ENCODE assay signal across 8 cellular contexts in the genomic region with DNA sequence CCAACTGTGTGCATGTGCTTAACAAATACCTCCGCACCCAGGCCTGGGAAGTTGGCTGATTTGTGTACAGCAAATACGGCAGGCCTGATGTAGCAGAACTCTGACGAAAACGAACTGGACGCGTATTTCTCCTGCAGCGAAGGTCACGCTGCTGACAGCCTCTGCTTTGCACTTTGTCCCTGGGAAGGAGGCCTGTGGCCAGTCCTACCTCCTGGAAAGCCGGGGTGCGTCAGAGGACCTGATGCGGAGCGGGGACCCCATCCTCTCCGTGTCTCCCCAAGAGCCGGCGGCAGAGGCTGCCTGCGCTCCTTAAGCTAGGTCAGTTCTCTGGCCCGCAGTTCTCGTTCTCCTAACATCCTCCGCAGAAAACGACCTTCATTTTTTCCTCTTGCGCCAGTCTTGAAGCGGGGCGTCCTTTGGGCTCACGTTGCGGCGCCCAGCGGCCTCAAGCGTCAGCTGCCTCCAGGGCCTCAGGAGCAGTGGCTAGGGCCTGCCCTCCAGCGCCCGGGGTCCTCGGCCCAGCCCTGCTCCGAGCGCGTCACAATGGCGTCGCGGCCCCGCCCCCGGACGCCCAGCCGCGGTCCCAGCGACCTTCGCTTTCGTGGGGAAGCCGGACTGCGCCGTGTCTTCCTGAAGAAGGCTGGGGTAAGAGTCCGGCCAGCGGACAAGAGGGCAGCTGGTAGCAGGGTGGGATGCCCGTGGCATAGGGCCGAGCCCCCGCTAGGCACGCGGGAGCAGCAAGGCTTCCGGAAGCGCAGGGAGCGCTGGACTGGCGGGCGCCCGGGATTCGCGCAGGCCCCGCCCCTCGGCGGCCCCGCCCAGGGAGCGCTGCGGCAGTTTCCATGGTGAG. TPM values are rescaled to one million over a fixed set of nuclear protein-coding genes. Genes with fewer than 3 reads are reported as not detected.
DNase-seq lines count a peak whose midpoint lies in the region; ATAC-seq, FAIRE-seq and TF ChIP-seq lines count a peak whose summit lies in the region.

A gene (plus strand): TSS at position 821 of the 850 bp plus-strand sequence. CDS start 38,703 bp downstream, outside the sequence.

- peak in 1 of 2 donors; percentile 25 for TF ChIP-seq CTCF in fibroblast of lung (conservative IDR thresholded peaks at IDR 0.05 in 1 of 2, IDR thresholded peaks at IDR 0.05 in 1 of 2; ENCODE audit: low read depth in 1 of 2, low read length in 2 of 2)

- peak within 1 kb of the TSS; percentile 100 for H3K27ac ChIP-seq in fibroblast of lung (ENCODE audit: insufficient read depth, low read length)

- H3K9me3 Mint-ChIP-seq in activated T-helper 17 cell treated with anti-CD3 and anti-CD28 coated beads, Interleukin-2, amount 50 U/mL, for 72 hours, result no peaks in the 10 kb centered on the region
- peaks cover 0 to 2% (median 0%) of the 10 kb centered on the region in 9 donors for H3K9me3 Mint-ChIP-seq in naive thymus-derived CD8-positive, alpha-beta T cell
- no peaks in the 10 kb centered on the region for H3K9me3 Mint-ChIP-seq in stimulated activated naive B cell treated with anti-CD40 and anti-IgM and Interleukin-4, amounts not matched to agents 10 μg/mL and 1 μg/mL and 100 μg/mL, for 72 hours

- H3K27me3 ChIP-seq in fibroblast of lung (ENCODE audit: control insufficient read depth, insufficient read depth, low read length), result no peaks in the 10 kb centered on the region

- FAIRE-seq in RCC 7860 (lab: Jason Lieb, UNC), result no peak

- H3K36me3 ChIP-seq in fibroblast of lung (ENCODE audit: control insufficient read depth, insufficient read depth, low read length), result no peaks in the 10 kb centered on the region

- no peaks in the 10 kb centered on the region for H4K20me1 ChIP-seq in fibroblast of lung (ENCODE audit: control insufficient read depth, extremely low read depth, insufficient read depth, low read length)

- H3K27ac Mint-ChIP-seq in activated T-helper 17 cell treated with anti-CD3 and anti-CD28 coated beads, Interleukin-2, amount 50 U/mL, for 72 hours, result peak within 1 kb of the TSS; percentile 98
- peak within 1 kb of the TSS; percentile 94 to 100 (median 99) for H3K27ac Mint-ChIP-seq in naive thymus-derived CD8-positive, alpha-beta T cell
- peak within 1 kb of the TSS; percentile 99 for H3K27ac Mint-ChIP-seq in stimulated activated naive B cell treated with anti-CD40 and anti-IgM and Interleukin-4, amounts not matched to agents 10 μg/mL and 1 μg/mL and 100 μg/mL, for 72 hours

- H3K4me1 ChIP-seq in fibroblast of lung (ENCODE audit: control insufficient read depth, extremely low read depth, insufficient read depth, low read length), result no peaks in the 10 kb centered on the region

- peak within 1 kb of the TSS; percentile 82 to 95 (median 88) for H3K4me3 ChIP-seq in fibroblast of lung (replicated peaks in 1 of 4; ENCODE audit: control extremely low read depth in 1 of 4, insufficient read depth in 1 of 4, low read depth in 3 of 4, low read length in 4 of 4)

- POLR2A ChIA-PET in naive thymus-derived CD8-positive, alpha-beta T cell (lab: Charles Lee), result interaction anchor here (0.7 to 3.7 kb wide), 20 partner anchors 9 to 653 kb away, joined by 3 to 39 read pairs (median 4); a partner anchor contains a TSS

- H3K4me1 Mint-ChIP-seq in activated T-helper 17 cell treated with anti-CD3 and anti-CD28 coated beads, Interleukin-2, amount 50 U/mL, for 72 hours, result peaks cover 20% of the 10 kb centered on the region
- peaks cover 4 to 31% (median 25%) of the 10 kb centered on the region in 4 donors for H3K4me1 Mint-ChIP-seq in naive thymus-derived CD8-positive, alpha-beta T cell
- peaks cover 17 to 38% of the 10 kb centered on the region in 2 donors for H3K4me1 Mint-ChIP-seq in stimulated activated naive B cell treated with anti-CD40 and anti-IgM and Interleukin-4, amounts not matched to agents 10 μg/mL and 1 μg/mL and 100 μg/mL, for 72 hours

- peak within 1 kb of the TSS; percentile 97 for H3K4me2 ChIP-seq in fibroblast of lung (ENCODE audit: extremely low read depth, insufficient read depth, low read length)

- H3K9me3 ChIP-seq in fibroblast of lung (ENCODE audit: control insufficient read depth, insufficient read depth, low read depth, low read length), result no peaks in the 10 kb centered on the region

- H3K9ac ChIP-seq in fibroblast of lung (ENCODE audit: insufficient read depth, low read length), result peak within 1 kb of the TSS; percentile 100

- H3K4me3 Mint-ChIP-seq in activated T-helper 17 cell treated with anti-CD3 and anti-CD28 coated beads, Interleukin-2, amount 50 U/mL, for 72 hours, result peak within 1 kb of the TSS; percentile 97
- peak within 1 kb of the TSS; percentile 89 to 100 (median 96) for H3K4me3 Mint-ChIP-seq in naive thymus-derived CD8-positive, alpha-beta T cell
- peak within 1 kb of the TSS; percentile 98 to 99 for H3K4me3 Mint-ChIP-seq in stimulated activated naive B cell treated with anti-CD40 and anti-IgM and Interleukin-4, amounts not matched to agents 10 μg/mL and 1 μg/mL and 100 μg/mL, for 72 hours

- H3K79me2 ChIP-seq in fibroblast of lung (ENCODE audit: control insufficient read depth, insufficient read depth, low read length), result no peaks in the 10 kb centered on the region

- H3K36me3 Mint-ChIP-seq in activated T-helper 17 cell treated with anti-CD3 and anti-CD28 coated beads, Interleukin-2, amount 50 U/mL, for 72 hours (ENCODE audit: low read depth), result peaks cover 7% of the 10 kb centered on the region
- peaks cover 0 to 2% (median 0%) of the 10 kb centered on the region in 3 donors for H3K36me3 Mint-ChIP-seq in naive thymus-derived CD8-positive, alpha-beta T cell
- H3K36me3 Mint-ChIP-seq in stimulated activated naive B cell treated with anti-CD40 and anti-IgM and Interleukin-4, amounts not matched to agents 10 μg/mL and 1 μg/mL and 100 μg/mL, for 72 hours, result peaks cover 6 to 8% of the 10 kb centered on the region in 2 donors

- H2AFZ ChIP-seq in fibroblast of lung (ENCODE audit: low read length), result peak within 1 kb of the TSS; percentile 85

- no peaks in the 10 kb centered on the region for H3K27me3 Mint-ChIP-seq in activated T-helper 17 cell treated with anti-CD3 and anti-CD28 coated beads, Interleukin-2, amount 50 U/mL, for 72 hours
- no peaks in the 10 kb centered on the region for H3K27me3 Mint-ChIP-seq in naive thymus-derived CD8-positive, alpha-beta T cell
- no peaks in the 10 kb centered on the region for H3K27me3 Mint-ChIP-seq in stimulated activated naive B cell treated with anti-CD40 and anti-IgM and Interleukin-4, amounts not matched to agents 10 μg/mL and 1 μg/mL and 100 μg/mL, for 72 hours

- ATAC-seq in GM21423 (IDR thresholded peaks at IDR 0.05; ENCODE audit: unreplicated experiment), result peak; percentile 97
- peak; percentile 97 for ATAC-seq in activated T-helper 17 cell treated with anti-CD3 and anti-CD28 coated beads, Interleukin-2, amount 50 U/mL, for 72 hours (replicated peaks)
- ATAC-seq in naive thymus-derived CD8-positive, alpha-beta T cell, result peak; percentile 88 to 90
- peak; percentile 96 for ATAC-seq in stimulated activated naive B cell treated with anti-CD40 and anti-IgM and Interleukin-4, amounts not matched to agents 10 μg/mL and 1 μg/mL and 100 μg/mL, for 72 hours (replicated peaks)

- DNase-seq in DMS153 treated with DMSO at 0.1 percent for 48 hours (lab: John Stamatoyannopoulos, UW; ENCODE audit: unreplicated experiment), result peak; percentile 78
- DNase-seq in HUDEP-2 (lab: John Stamatoyannopoulos, UW; ENCODE audit: unreplicated experiment in 76 of 76), result peak in 75 of 76 experiments; percentile 22 to 90 (median 75)
- DNase-seq in RCC 7860 (ENCODE audit: low spot score), result peak; percentile 78
- peak; percentile 86 to 88 for DNase-seq in fibroblast of lung (ENCODE audit: low read depth in 2 of 2)
- DNase-seq in naive thymus-derived CD8-positive, alpha-beta T cell, result peak; percentile 81 to 97 (median 92)
- DNase-seq in stimulated activated naive B cell treated with anti-CD40 and anti-IgM and Interleukin-4, amounts not matched to agents 10 μg/mL and 1 μg/mL and 100 μg/mL, for 72 hours, result peak; percentile 87

RNA-seq across cellular contexts. Expression of the gene that starts here (rescaled TPM):
- total RNA-seq in activated T-helper 17 cell treated with anti-CD3 and anti-CD28 coated beads, Interleukin-2, amount 50 U/mL, for 72 hours, result 1 to 10 TPM; 2.5 to 2.9 TPM
- 3.3 and 4.0 TPM in 2 replicates for total RNA-seq in fibroblast of lung
- polyA plus RNA-seq in fibroblast of lung, result 2.6 and 4.0 TPM in 2 replicates
- 2.7 and 2.9 TPM in 2 replicates for polyA plus RNA-seq in fibroblast of lung (2012)
- polyA minus RNA-seq in fibroblast of lung (ENCODE audit: low replicate concordance), result 0.78 and 37.0 TPM in 2 replicates
- 1 to 10 TPM; 4.4 to 5.4 TPM for total RNA-seq in naive thymus-derived CD8-positive, alpha-beta T cell
- polyA plus RNA-seq in naive thymus-derived CD8-positive, alpha-beta T cell, result 1 to 10 TPM; 4.0 to 6.0 (median 5.1) TPM

Comparison
In these comparisons a context has a peak if more than half of its experiments do, and no peak if none do; other contexts are left out.
1. Peak in every context shown above with its lines: DNase-seq, ATAC-seq, H3K4me3 ChIP-seq and H3K27ac ChIP-seq.